Comparison of ENCODE assay signal across 17 cellular contexts in the genomic region with DNA sequence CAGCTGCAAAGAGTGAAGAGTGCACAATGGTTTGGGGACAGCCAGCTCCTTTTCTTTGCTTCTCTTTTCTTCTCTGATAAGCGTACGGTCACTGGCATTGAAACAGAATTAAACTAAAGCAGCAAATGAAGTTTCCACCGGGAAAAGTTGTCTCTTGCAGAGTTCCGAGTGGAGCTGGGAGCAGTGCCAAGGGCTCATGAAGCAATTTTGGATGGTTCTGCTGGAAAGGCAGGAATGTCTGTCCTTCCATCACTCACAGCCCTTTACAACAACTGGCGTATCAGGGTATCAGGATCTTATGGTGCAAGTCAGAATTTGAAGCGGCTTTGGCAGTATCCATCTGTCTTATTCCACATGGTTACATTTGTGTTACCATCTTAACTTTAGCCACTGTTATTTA.
"Had no signal": no experiment of that assay in that cellular context is flagged by ENCODE, and none has a peak within 500 bp of the region (broad histone marks: within the 10 kb centered on the region; RNA-seq: fewer than 3 reads in every experiment).

No MANE protein-coding gene starts in this region.

- H3K27ac ChIP-seq: esophagus squamous epithelium, transverse colon had no signal

- DNase-seq: activated T-cell treated with anti-CD3 and anti-CD28 coated beads, Interleukin-2, amount 50 U/mL, for 1 hour; aorta; central memory CD4-positive, alpha-beta T cell; dermis blood vessel endothelial cell; effector memory CD4-positive, alpha-beta T cell; esophagus squamous epithelium; mesenchymal stem cell; stimulated activated CD4-positive, alpha-beta T cell treated with anti-CD3 and anti-CD28 coated beads, Interleukin-12 subunit alpha, Interleukin-12 subunit beta, amount 100 ng/mL, for 4 hours; stimulated activated CD4-positive, alpha-beta T cell treated with anti-CD3 and anti-CD28 coated beads, Interleukin-4, amount 100 ng/mL, for 4 hours; stimulated activated naive CD8-positive, alpha-beta T cell treated with anti-CD3 and anti-CD28 coated beads, Interleukin-15, amount 100 ng/mL, for 72 hours; T1000; transverse colon had no signal

- H3K27ac Mint-ChIP-seq: activated naive CD4-positive, alpha-beta T cell treated with anti-CD3 and anti-CD28 coated beads, Interleukin-2, amount 50 U/mL, for 72 hours; activated T-helper 17 cell treated with anti-CD3 and anti-CD28 coated beads, Interleukin-2, amount 50 U/mL, for 72 hours; stimulated activated naive CD8-positive, alpha-beta T cell treated with anti-CD3 and anti-CD28 coated beads, Interleukin-15, amount 100 ng/mL, for 72 hours; T-helper 1 cell treated with Interleukin-12 subunit alpha and Interleukin-12 subunit beta and Interleukin-4 antibody, amounts not matched to agents 30 μg/mL and 1 μg/mL, for 36 hours; WTC11 had no signal

- H3K36me3 ChIP-seq: esophagus squamous epithelium, transverse colon had no signal

- H3K4me3 ChIP-seq: esophagus squamous epithelium, transverse colon had no signal

- H3K9me3 Mint-ChIP-seq: activated T-helper 17 cell treated with anti-CD3 and anti-CD28 coated beads, Interleukin-2, amount 50 U/mL, for 72 hours; WTC11 had no signal

- H3K4me3 Mint-ChIP-seq: activated T-helper 17 cell treated with anti-CD3 and anti-CD28 coated beads, Interleukin-2, amount 50 U/mL, for 72 hours; stimulated activated naive CD8-positive, alpha-beta T cell treated with anti-CD3 and anti-CD28 coated beads, Interleukin-15, amount 100 ng/mL, for 72 hours; T-helper 1 cell treated with Interleukin-12 subunit alpha and Interleukin-12 subunit beta and Interleukin-4 antibody, amounts not matched to agents 30 μg/mL and 1 μg/mL, for 36 hours; WTC11 had no signal

- H3K4me1 ChIP-seq: transverse colon had no signal

- H3K27me3 ChIP-seq: transverse colon had no signal

- ATAC-seq: activated naive CD4-positive, alpha-beta T cell treated with anti-CD3 and anti-CD28 coated beads, Interleukin-2, amount 50 U/mL, for 72 hours; activated T-helper 17 cell treated with anti-CD3 and anti-CD28 coated beads, Interleukin-2, amount 50 U/mL, for 72 hours; stimulated activated naive CD8-positive, alpha-beta T cell treated with anti-CD3 and anti-CD28 coated beads, Interleukin-15, amount 100 ng/mL, for 72 hours had no signal

- FAIRE-seq: urothelium cell line had no signal

- H3K9me3 ChIP-seq: esophagus squamous epithelium, transverse colon had no signal

- H3K36me3 Mint-ChIP-seq: activated naive CD4-positive, alpha-beta T cell treated with anti-CD3 and anti-CD28 coated beads, Interleukin-2, amount 50 U/mL, for 72 hours; WTC11 had no signal

- H3K4me1 Mint-ChIP-seq: activated T-helper 17 cell treated with anti-CD3 and anti-CD28 coated beads, Interleukin-2, amount 50 U/mL, for 72 hours; stimulated activated naive CD8-positive, alpha-beta T cell treated with anti-CD3 and anti-CD28 coated beads, Interleukin-15, amount 100 ng/mL, for 72 hours had no signal
